In genomic region chr4:7068883-7069282, GRCh38 we compare ENCODE assay signal across 8 cellular contexts. TPM values are rescaled to one million over a fixed set of nuclear protein-coding genes. Genes with fewer than 3 reads are reported as not detected.
DNase-seq lines count a peak whose midpoint lies in the region; ATAC-seq and TF ChIP-seq lines count a peak whose summit lies in the region.

No MANE protein-coding gene starts in this region.

- H3K4me1 Mint-ChIP-seq in activated naive CD4-positive, alpha-beta T cell treated with anti-CD3 and anti-CD28 coated beads for 36 hours (ENCODE audit: low read depth) = peaks cover 37% of the 10 kb centered on the region
- H3K4me1 Mint-ChIP-seq in activated naive CD8-positive, alpha-beta T cell treated with anti-CD3 and anti-CD28 coated beads, Interleukin-2, amount 50 U/mL, for 24 hours = peaks cover 43% of the 10 kb centered on the region

- H3K4me3 ChIP-seq in kidney epithelial cell (ENCODE audit: low read depth, low read length) (peak overlapping the region; percentile 92), thoracic aorta (peak overlapping the region; percentile 98)

- H3K9me3 ChIP-seq in thoracic aorta = no peaks in the 10 kb centered on the region

- H3K9me3 Mint-ChIP-seq in activated naive CD4-positive, alpha-beta T cell treated with anti-CD3 and anti-CD28 coated beads for 36 hours = no peaks in the 10 kb centered on the region
- H3K9me3 Mint-ChIP-seq in activated naive CD8-positive, alpha-beta T cell treated with anti-CD3 and anti-CD28 coated beads, Interleukin-2, amount 50 U/mL, for 24 hours = no peaks in the 10 kb centered on the region

- H3K36me3 Mint-ChIP-seq in activated naive CD4-positive, alpha-beta T cell treated with anti-CD3 and anti-CD28 coated beads for 36 hours (ENCODE audit: low read depth) = peaks cover 19% of the 10 kb centered on the region
- H3K36me3 Mint-ChIP-seq in activated naive CD8-positive, alpha-beta T cell treated with anti-CD3 and anti-CD28 coated beads, Interleukin-2, amount 50 U/mL, for 24 hours (ENCODE audit: low read depth) = peaks cover 31% of the 10 kb centered on the region

- H3K4me1 ChIP-seq in thoracic aorta (ENCODE audit: control insufficient read depth in 1 of 2, low read depth in 2 of 2) = peaks cover 20 to 25% of the 10 kb centered on the region in 2 donors

- ATAC-seq in activated naive CD8-positive, alpha-beta T cell treated with anti-CD3 and anti-CD28 coated beads, Interleukin-2, amount 50 U/mL, for 24 hours = no peak
- ATAC-seq in thoracic aorta (ENCODE audit: insufficient number of reproducible peaks, low FRiP score, low read depth) = no peak
- no peak for ATAC-seq in left lobe of liver
- ATAC-seq in HG03354 (IDR thresholded peaks at IDR 0.05; ENCODE audit: poor library complexity, severe bottlenecking, unreplicated experiment) = no peak

- H3K36me3 ChIP-seq in kidney epithelial cell (ENCODE audit: control insufficient read depth, insufficient read depth, low read length) (no peaks in the 10 kb centered on the region), thoracic aorta (peaks cover 4% of the 10 kb centered on the region)

- peaks cover 2% of the 10 kb centered on the region for H3K27me3 ChIP-seq in kidney epithelial cell (ENCODE audit: control insufficient read depth, insufficient read depth, low read length)
- no peaks in the 10 kb centered on the region for H3K27me3 ChIP-seq in thoracic aorta (replicated peaks; ENCODE audit: insufficient read depth)

- TF ChIP-seq CTCF in kidney epithelial cell (IDR thresholded peaks at IDR 0.05; ENCODE audit: insufficient read depth, low read length, poor library complexity, severe bottlenecking) (no peak), thoracic aorta (IDR thresholded peaks at IDR 0.05) (no peak)

- no peaks in the 10 kb centered on the region for H3K27me3 Mint-ChIP-seq in activated naive CD4-positive, alpha-beta T cell treated with anti-CD3 and anti-CD28 coated beads for 36 hours (ENCODE audit: low read depth)
- peaks cover 2% of the 10 kb centered on the region for H3K27me3 Mint-ChIP-seq in activated naive CD8-positive, alpha-beta T cell treated with anti-CD3 and anti-CD28 coated beads, Interleukin-2, amount 50 U/mL, for 24 hours

- peak overlapping the region; percentile 96 for H3K4me3 Mint-ChIP-seq in activated naive CD4-positive, alpha-beta T cell treated with anti-CD3 and anti-CD28 coated beads for 36 hours
- peak overlapping the region; percentile 94 for H3K4me3 Mint-ChIP-seq in activated naive CD8-positive, alpha-beta T cell treated with anti-CD3 and anti-CD28 coated beads, Interleukin-2, amount 50 U/mL, for 24 hours

- peak overlapping the region; percentile 89 for H3K27ac Mint-ChIP-seq in activated naive CD4-positive, alpha-beta T cell treated with anti-CD3 and anti-CD28 coated beads for 36 hours
- peak overlapping the region; percentile 94 for H3K27ac Mint-ChIP-seq in activated naive CD8-positive, alpha-beta T cell treated with anti-CD3 and anti-CD28 coated beads, Interleukin-2, amount 50 U/mL, for 24 hours

- peak overlapping the region; percentile 76 to 92 for H3K27ac ChIP-seq in thoracic aorta

- CTCF ChIA-PET in activated naive CD4-positive, alpha-beta T cell treated with anti-CD3 and anti-CD28 coated beads for 36 hours (lab: Charles Lee) = interaction anchor here (0.6 to 12.8 kb wide), 14 partner anchors 9 to 495 kb away, joined by 3 to 155 read pairs (median 6); partner anchors contain the start of genes TADA2B and TBC1D14

- intact Hi-C loops in activated naive CD4-positive, alpha-beta T cell treated with anti-CD3 and anti-CD28 coated beads for 36 hours (cut with micrococcal nuclease) = loop anchor here (1.0 kb wide), 10 partner anchors 26 to 494 kb away; partner anchors contain the start of genes BLOC1S4, MAN2B2, TADA2B and TBC1D14

- DNase-seq in activated naive CD4-positive, alpha-beta T cell treated with anti-CD3 and anti-CD28 coated beads for 36 hours = peak; percentile 21
- no peak for DNase-seq in activated naive CD4-positive, alpha-beta T cell treated with Interleukin-2 at 50 U/mL for 16 hours
- DNase-seq in activated naive CD8-positive, alpha-beta T cell treated with anti-CD3 and anti-CD28 coated beads, Interleukin-2, amount 50 U/mL, for 24 hours = peak; percentile 41
- DNase-seq in kidney epithelial cell (ENCODE audit: low read depth) (no peak), thoracic aorta (ENCODE audit: low spot score) (no peak), left lobe of liver (ENCODE audit: low spot score) (no peak), putamen (ENCODE audit: low spot score) (no peak)

RNA-seq across cellular contexts. Expression of gene GRPEL1, which starts 1.0 kb away (rescaled TPM):
- 10 to 100 TPM; 53.7 to 53.9 TPM for total RNA-seq in activated naive CD4-positive, alpha-beta T cell treated with anti-CD3 and anti-CD28 coated beads for 36 hours
- total RNA-seq in kidney epithelial cell = 31.5 and 43.9 TPM in 2 replicates
- 10 to 100 TPM; 26.7 to 40.1 TPM for total RNA-seq in thoracic aorta
- total RNA-seq in left lobe of liver = 37.3 TPM

RNA-seq across cellular contexts. Expression of gene TADA2B, which starts 25.7 kb away (rescaled TPM):
- total RNA-seq in activated naive CD4-positive, alpha-beta T cell treated with anti-CD3 and anti-CD28 coated beads for 36 hours = 1 to 10 TPM; 8.2 to 9.9 TPM
- total RNA-seq in kidney epithelial cell = 26.9 and 27.9 TPM in 2 replicates
- total RNA-seq in thoracic aorta = 10 to 100 TPM; 21.5 to 24.2 TPM
- 18.6 TPM for total RNA-seq in left lobe of liver

Comparison
In these comparisons a context has a peak if more than half of its experiments do, and no peak if none do; other contexts are left out.
1. DNase-seq: peak in activated naive CD4-positive, alpha-beta T cell treated with anti-CD3 and anti-CD28 coated beads for 36 hours (single experiment) and activated naive CD8-positive, alpha-beta T cell treated with anti-CD3 and anti-CD28 coated beads, Interleukin-2, amount 50 U/mL, for 24 hours (single experiment); none in activated naive CD4-positive, alpha-beta T cell treated with Interleukin-2 at 50 U/mL for 16 hours (single experiment), kidney epithelial cell (single experiment), thoracic aorta (single experiment), left lobe of liver (single experiment) and putamen (single experiment).